In genomic region chr11:130243816-130244215, GRCh38 we compare ENCODE assay signal across 11 cellular contexts.
DNase-seq lines count a peak whose midpoint lies in the region; ATAC-seq and TF ChIP-seq lines count a peak whose summit lies in the region.
"Had no signal": no experiment of that assay in that cellular context is flagged by ENCODE, and none has a peak within 500 bp of the region (broad histone marks: within the 10 kb centered on the region; RNA-seq: fewer than 3 reads in every experiment).

No MANE protein-coding gene starts in this region.

- H3K4me2 ChIP-seq in MM.1S (ENCODE audit: low read depth, low read length), result peak overlapping the region; percentile 67

- H3K4me1 Mint-ChIP-seq in stimulated activated naive CD8-positive, alpha-beta T cell treated with anti-CD3 and anti-CD28 coated beads, Interleukin-15, amount 100 ng/mL, for 72 hours, result peaks cover 41% of the 10 kb centered on the region
- peaks cover 20% of the 10 kb centered on the region for H3K4me1 Mint-ChIP-seq in stimulated activated memory B cell treated with anti-CD40 and anti-IgM and Interleukin-4, amounts not matched to agents 10 μg/mL and 1 μg/mL and 100 μg/mL, for 72 hours

- peak overlapping the region; percentile 10; the same call in 1 of the 2 replicates for H3K4me3 ChIP-seq in MM.1S (ENCODE audit: low read length)
- H3K4me3 ChIP-seq: stomach had no signal

- H3K9me3 Mint-ChIP-seq in stimulated activated naive CD8-positive, alpha-beta T cell treated with anti-CD3 and anti-CD28 coated beads, Interleukin-15, amount 100 ng/mL, for 72 hours, result no peaks in the 10 kb centered on the region
- no peaks in the 10 kb centered on the region for H3K9me3 Mint-ChIP-seq in stimulated activated memory B cell treated with anti-CD40 and anti-IgM and Interleukin-4, amounts not matched to agents 10 μg/mL and 1 μg/mL and 100 μg/mL, for 72 hours
- H3K9me3 Mint-ChIP-seq: IgD-negative memory B cell had no signal

- peak overlapping the region; percentile 34; the same call in 1 of the 2 replicates for H3K9ac ChIP-seq in MM.1S (ENCODE audit: low read length)

- H3K79me2 ChIP-seq in MM.1S (ENCODE audit: low read length), result peaks cover 47% of the 10 kb centered on the region

- intact Hi-C loops in posterior cingulate gyrus (cut with DNase I), result no loop called here

- H3K4me1 ChIP-seq in MM.1S (ENCODE audit: low read length), result peaks cover 10% of the 10 kb centered on the region

- peak overlapping the region; percentile 21 to 32 for H3K4me3 Mint-ChIP-seq in stimulated activated naive CD8-positive, alpha-beta T cell treated with anti-CD3 and anti-CD28 coated beads, Interleukin-15, amount 100 ng/mL, for 72 hours
- H3K4me3 Mint-ChIP-seq in stimulated activated memory B cell treated with anti-CD40 and anti-IgM and Interleukin-4, amounts not matched to agents 10 μg/mL and 1 μg/mL and 100 μg/mL, for 72 hours, result no peak overlapping the region
- H3K4me3 Mint-ChIP-seq: IgD-negative memory B cell had no signal

- no peaks in the 10 kb centered on the region for H3K27me3 Mint-ChIP-seq in stimulated activated naive CD8-positive, alpha-beta T cell treated with anti-CD3 and anti-CD28 coated beads, Interleukin-15, amount 100 ng/mL, for 72 hours
- H3K27me3 Mint-ChIP-seq in stimulated activated memory B cell treated with anti-CD40 and anti-IgM and Interleukin-4, amounts not matched to agents 10 μg/mL and 1 μg/mL and 100 μg/mL, for 72 hours, result no peaks in the 10 kb centered on the region
- H3K27me3 Mint-ChIP-seq: IgD-negative memory B cell had no signal

- no peaks in the 10 kb centered on the region for H3K27me3 ChIP-seq in MM.1S (replicated peaks; ENCODE audit: insufficient read depth, low read length)
- H3K27me3 ChIP-seq: stomach had no signal

- no peak for ATAC-seq in stimulated activated naive CD8-positive, alpha-beta T cell treated with anti-CD3 and anti-CD28 coated beads, Interleukin-15, amount 100 ng/mL, for 72 hours
- ATAC-seq in stimulated activated naive CD8-positive, alpha-beta T cell treated with anti-CD3 and anti-CD28 coated beads, Interleukin-15, Interleukin-2, amounts not matched to agents 100 U/mL and 50 U/mL, for 24 hours, result no peak
- ATAC-seq in HG02642 (IDR thresholded peaks at IDR 0.05; ENCODE audit: poor library complexity, unreplicated experiment), result peak; percentile 83
- ATAC-seq in stimulated activated memory B cell treated with anti-CD40 and anti-IgM and Interleukin-4, amounts not matched to agents 10 μg/mL and 1 μg/mL and 100 μg/mL, for 72 hours, result no peak

- H4K20me1 ChIP-seq in MM.1S (ENCODE audit: insufficient read depth, low read length), result no peaks in the 10 kb centered on the region

- peak overlapping the region; percentile 26; the same call in 1 of the 2 replicates for H3K27ac ChIP-seq in MM.1S (ENCODE audit: low read length)
- H3K27ac ChIP-seq: stomach had no signal

- H3K36me3 ChIP-seq in MM.1S (replicated peaks; ENCODE audit: insufficient read depth, low read length), result no peaks in the 10 kb centered on the region; the same call in 1 of the 2 replicates

- H2AFZ ChIP-seq in MM.1S (ENCODE audit: low read length), result no peak overlapping the region

- H3F3A ChIP-seq in MM.1S (ENCODE audit: insufficient read depth, low read length), result peaks cover 5% of the 10 kb centered on the region

- peak overlapping the region in 1 of 2 donors; percentile 84 for H3K27ac Mint-ChIP-seq in stimulated activated naive CD8-positive, alpha-beta T cell treated with anti-CD3 and anti-CD28 coated beads, Interleukin-15, amount 100 ng/mL, for 72 hours
- peak overlapping the region; percentile 46 for H3K27ac Mint-ChIP-seq in stimulated activated memory B cell treated with anti-CD40 and anti-IgM and Interleukin-4, amounts not matched to agents 10 μg/mL and 1 μg/mL and 100 μg/mL, for 72 hours

- TF ChIP-seq CTCF in MM.1S (IDR thresholded peaks at IDR 0.05; ENCODE audit: low read length), result no peak

- no peaks in the 10 kb centered on the region for H3K9me2 ChIP-seq in MM.1S (replicated peaks; ENCODE audit: insufficient read depth, low read length)

- DNase-seq in stimulated activated naive CD8-positive, alpha-beta T cell treated with anti-CD3 and anti-CD28 coated beads, Interleukin-15, amount 100 ng/mL, for 72 hours, result no peak
- no peak for DNase-seq in stimulated activated naive CD8-positive, alpha-beta T cell treated with anti-CD3 and anti-CD28 coated beads, Interleukin-15, Interleukin-2, amounts not matched to agents 100 U/mL and 50 U/mL, for 24 hours
- DNase-seq in MM.1S (peak; percentile 84), posterior cingulate gyrus (no peak), NCI-H1436 (lab: John Stamatoyannopoulos, UW) (no peak), NCI-H345 (lab: John Stamatoyannopoulos, UW) (no peak)
- DNase-seq: kidney glomerular epithelial cell, stomach had no signal

- H3K9me3 ChIP-seq in MM.1S (replicated peaks; ENCODE audit: insufficient read depth, low read length), result no peaks in the 10 kb centered on the region
- H3K9me3 ChIP-seq: stomach had no signal

- H3K36me3 Mint-ChIP-seq in stimulated activated memory B cell treated with anti-CD40 and anti-IgM and Interleukin-4, amounts not matched to agents 10 μg/mL and 1 μg/mL and 100 μg/mL, for 72 hours, result peaks cover 21% of the 10 kb centered on the region
